ENCODE assay signal across 1 cellular context in the genomic region with DNA sequence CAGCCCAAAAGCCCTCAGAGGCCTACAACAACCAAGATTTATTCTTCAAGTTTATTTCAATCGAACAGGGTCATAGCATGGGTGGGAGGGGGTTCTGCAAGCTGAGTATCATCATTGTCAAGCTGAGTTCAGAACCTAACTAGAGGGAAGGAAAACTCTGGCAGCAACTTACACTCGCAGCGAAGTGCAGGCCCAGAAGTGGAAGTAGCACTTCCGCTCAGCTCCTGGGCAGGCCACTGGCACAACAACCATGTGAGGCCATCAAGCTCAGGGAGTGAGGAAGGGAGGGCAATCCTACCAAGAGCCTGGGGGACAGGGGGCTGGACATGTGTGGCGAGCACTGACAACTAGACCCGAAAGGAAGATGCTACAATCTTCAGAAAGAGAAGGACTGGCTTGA.
TF ChIP-seq lines count a peak whose summit lies in the region.

No MANE protein-coding gene starts in this region.

TF ChIP-seq in IMR-90, 13 proteins besides CTCF, POLR2A, EP300 and RAD21:
- TF ChIP-seq RFX5 (IDR thresholded peaks at IDR 0.05; ENCODE audit: low read depth, low read length) (no peak), FOS (IDR thresholded peaks at IDR 0.05; ENCODE audit: low read depth, low read length) (no peak), CEBPB (IDR thresholded peaks at IDR 0.05; ENCODE audit: low read depth, low read length) (no peak), MXI1 (IDR thresholded peaks at IDR 0.05; ENCODE audit: borderline replicate concordance, low read depth, low read length) (no peak), CHD1 (IDR thresholded peaks at IDR 0.05; ENCODE audit: low read depth, low read length) (no peak)
TF ChIP-seq in IMR-90: peak in this region for 0.
